9 cellular contexts compared by ENCODE assay signal in the genomic region with DNA sequence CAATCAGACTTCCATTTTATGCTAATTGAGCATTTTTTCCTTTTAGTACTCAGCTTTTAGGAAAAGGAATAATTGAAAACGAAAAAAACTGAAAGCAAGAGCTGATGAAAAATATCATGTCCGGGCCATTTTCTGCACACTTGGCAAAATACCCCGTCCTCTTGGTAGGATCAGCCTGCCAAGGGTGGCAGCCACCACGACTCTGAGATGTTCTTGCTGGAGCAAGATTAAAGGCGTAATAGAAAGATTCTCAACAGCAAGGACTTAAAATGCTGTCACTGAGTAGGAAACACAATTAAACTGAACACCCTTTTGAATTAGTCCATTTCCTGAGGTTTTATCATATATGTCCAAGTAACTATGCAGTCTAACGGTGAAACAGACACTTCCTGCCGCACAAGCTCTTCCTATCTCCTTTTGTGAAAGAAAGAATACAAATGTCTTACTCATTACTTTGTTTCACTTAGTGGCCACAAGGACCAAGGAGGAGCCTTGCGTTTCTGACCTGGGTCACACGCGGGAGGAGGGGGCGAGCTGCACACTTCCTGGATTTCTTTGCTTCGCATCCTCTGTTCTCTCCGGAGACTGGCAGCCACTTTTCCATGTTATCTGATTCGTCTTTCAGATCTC.
DNase-seq lines count a peak whose midpoint lies in the region; ATAC-seq and TF ChIP-seq lines count a peak whose summit lies in the region.
"Had no signal": no experiment of that assay in that cellular context is flagged by ENCODE, and none has a peak within 500 bp of the region (broad histone marks: within the 10 kb centered on the region; RNA-seq: fewer than 3 reads in every experiment).

No MANE protein-coding gene starts in this region.

- H3K23ac ChIP-seq in neuronal stem cell (ENCODE audit: low read depth, low read length, poor library complexity): no peak overlapping the region

- no peak overlapping the region for H2BK15ac ChIP-seq in neuronal stem cell (ENCODE audit: low read length)

- no peak overlapping the region for H4K8ac ChIP-seq in neuronal stem cell (ENCODE audit: low read depth, low read length)

- TF ChIP-seq CTCF in epithelial cell of proximal tubule (conservative IDR thresholded peaks at IDR 0.05; ENCODE audit: low read depth, low read length): no peak

- no peak overlapping the region for H2AK5ac ChIP-seq in neuronal stem cell (ENCODE audit: low read depth, low read length)

- no peak overlapping the region for H3K14ac ChIP-seq in neuronal stem cell (ENCODE audit: low read length)

- WGBS in neuronal stem cell (ENCODE audit: extremely low coverage in 2 of 2, insufficient read length in 2 of 2, insufficient replicate concordance in 1 of 2), 2 donors: no CpG with 5 or more reads among the region's 14 CpGs

- H3K27me3 ChIP-seq in neuronal stem cell (ENCODE audit: control insufficient read depth in 3 of 3, insufficient read depth in 3 of 3, low read depth in 1 of 3, low read length in 3 of 3): no peaks in the 10 kb centered on the region

- H3K79me1 ChIP-seq in neuronal stem cell (ENCODE audit: low read depth, low read length): no peaks in the 10 kb centered on the region

- no peaks in the 10 kb centered on the region for H3K9me3 ChIP-seq in neuronal stem cell (replicated peaks in 1 of 2; ENCODE audit: control insufficient read depth in 2 of 2, insufficient read depth in 1 of 2, low read depth in 1 of 2, low read length in 2 of 2)

- H2BK12ac ChIP-seq in neuronal stem cell (ENCODE audit: low read length): no peak overlapping the region

- ATAC-seq in HG02588 (IDR thresholded peaks at IDR 0.05; ENCODE audit: unreplicated experiment): no peak

- no peak overlapping the region for H3K9ac ChIP-seq in neuronal stem cell (ENCODE audit: low read depth, low read length, poor library complexity)

- no peak overlapping the region for H3K18ac ChIP-seq in neuronal stem cell (ENCODE audit: low read length)

- H3K4me3 ChIP-seq in epithelial cell of proximal tubule (ENCODE audit: low read depth, low read length) (peak overlapping the region; percentile 14), neuronal stem cell (ENCODE audit: low read length in 2 of 2) (peak overlapping the region in 1 of 2 donors; percentile 3)

- no peak overlapping the region for H3K27ac ChIP-seq in neuronal stem cell (replicated peaks; ENCODE audit: low read length)

- peaks cover 0 to 11% of the 10 kb centered on the region in 2 donors for H3K4me1 ChIP-seq in neuronal stem cell (ENCODE audit: control insufficient read depth in 2 of 2, insufficient read depth in 1 of 2, low read depth in 1 of 2, low read length in 2 of 2)

- H4K91ac ChIP-seq in neuronal stem cell (ENCODE audit: low read depth, low read length, poor library complexity): no peak overlapping the region

- H3K4me2 ChIP-seq in neuronal stem cell (ENCODE audit: insufficient read depth, low read length, poor library complexity, severe bottlenecking): no peak overlapping the region

- H3K4ac ChIP-seq in neuronal stem cell (ENCODE audit: low read length): no peak overlapping the region

- H3K36me3 ChIP-seq in neuronal stem cell (replicated peaks in 1 of 2; ENCODE audit: control insufficient read depth in 2 of 2, insufficient read depth in 2 of 2, low read length in 2 of 2): no peaks in the 10 kb centered on the region

- H2BK120ac ChIP-seq in neuronal stem cell (ENCODE audit: low read depth, low read length): no peak overlapping the region

- DNase-seq in AG20443 (ENCODE audit: low spot score) (peak; percentile 39), KG1 (lab: John Stamatoyannopoulos, UW) (peak; percentile 78), epithelial cell of proximal tubule (ENCODE audit: low read depth) (no peak), neuronal stem cell (ENCODE audit: low spot score) (no peak), dedifferentiated amniotic fluid mesenchymal stem cell (ENCODE audit: extremely low spot score) (no peak), NCI-H2081 treated with DMSO at 0.1 percent for 48 hours (lab: John Stamatoyannopoulos, UW) (no peak)
- no peak for DNase-seq in activated CD8-positive, alpha-beta memory T cell treated with anti-CD3 and anti-CD28 coated beads, Interleukin-2, amount 50 U/mL, for 4 hours
- DNase-seq: midbrain had no signal

- H2BK5ac ChIP-seq in neuronal stem cell (ENCODE audit: low read length): no peak overlapping the region

- H2AFZ ChIP-seq in neuronal stem cell (ENCODE audit: low read length): peak overlapping the region; percentile 88

Comparison
In these comparisons a context has a peak if more than half of its experiments do, and no peak if none do; other contexts are left out.
1. DNase-seq: peak in AG20443 (single experiment) and KG1 (single experiment); none in epithelial cell of proximal tubule (single experiment), neuronal stem cell (single experiment), dedifferentiated amniotic fluid mesenchymal stem cell (single experiment), activated CD8-positive, alpha-beta memory T cell treated with anti-CD3 and anti-CD28 coated beads, Interleukin-2, amount 50 U/mL, for 4 hours (single experiment) and NCI-H2081 treated with DMSO at 0.1 percent for 48 hours (single experiment).